ENCODE assay signal across 21 cellular contexts in genomic region chr2:109433926-109434325, GRCh38.
"Had no signal": no experiment of that assay in that cellular context is flagged by ENCODE, and none has a peak within 500 bp of the region (broad histone marks: within the 10 kb centered on the region; RNA-seq: fewer than 3 reads in every experiment).

No MANE protein-coding gene starts in this region.

- H3K36me3 Mint-ChIP-seq: natural killer cell had no signal

- H3K9ac ChIP-seq: parathyroid adenoma had no signal

- H2AFZ ChIP-seq: parathyroid adenoma had no signal

- H3K27ac Mint-ChIP-seq: natural killer cell had no signal

- H3K27me3 ChIP-seq: cardiac muscle cell, colonic mucosa, heart right ventricle, sigmoid colon, tibial nerve had no signal

- H3K79me2 ChIP-seq: parathyroid adenoma had no signal

- H3K4me3 ChIP-seq: cardiac muscle cell, colonic mucosa, heart right ventricle, mucosa of descending colon, psoas muscle, sigmoid colon, skin epidermis, tibial nerve had no signal

- H3K27ac ChIP-seq: cardiac muscle cell, colonic mucosa, parathyroid adenoma, sigmoid colon, skin epidermis, tibial nerve had no signal

- H3K4me1 Mint-ChIP-seq: natural killer cell had no signal

- H3K4me1 ChIP-seq: colonic mucosa, parathyroid adenoma had no signal

- H3K9me3 Mint-ChIP-seq: natural killer cell, neural crest cell had no signal

- H3K4me3 Mint-ChIP-seq: natural killer cell, neural crest cell had no signal

- DNase-seq: cerebellar nuclear complex; colonic mucosa; dermis blood vessel endothelial cell; effector CD4-positive, alpha-beta T cell; foreskin melanocyte; heart right ventricle; islet precursor cell; mucosa of descending colon; natural killer cell; nucleus accumbens; psoas muscle; retina; stimulated activated CD4-positive, alpha-beta T cell treated with anti-CD3 and anti-CD28 coated beads, Interleukin-12 subunit alpha, Interleukin-12 subunit beta, amount 100 ng/mL, for 4 hours; stimulated activated naive CD8-positive, alpha-beta T cell treated with anti-CD3 and anti-CD28 coated beads, Interleukin-15, Interleukin-2, amounts not matched to agents 100 U/mL and 50 U/mL, for 24 hours had no signal

- H3K36me3 ChIP-seq: cardiac muscle cell, colonic mucosa had no signal

- H3K9me3 ChIP-seq: colonic mucosa, heart right ventricle, mucosa of descending colon, psoas muscle, sigmoid colon, tibial nerve had no signal

- ATAC-seq: heart right ventricle; left lobe of liver; mucosa of descending colon; natural killer cell; psoas muscle; stimulated activated naive CD8-positive, alpha-beta T cell treated with anti-CD3 and anti-CD28 coated beads, Interleukin-15, Interleukin-2, amounts not matched to agents 100 U/mL and 50 U/mL, for 24 hours had no signal
